Comparison of ENCODE assay signal across 1 cellular context in genomic region chr17:66799839-66800537, GRCh38.
TF ChIP-seq lines count a peak whose summit lies in the region.

No MANE protein-coding gene starts in this region.

TF ChIP-seq in SK-N-SH treated with all-trans-retinoic acid at 6 μM for 48 hours, 23 proteins besides CTCF, POLR2A, EP300 and RAD21 (continued from another document):
- TF ChIP-seq CSRNP3 (CRISPR knock-in tag; IDR thresholded peaks at IDR 0.05) = no peak
- no peak for TF ChIP-seq CSDC2 (CRISPR knock-in tag; IDR thresholded peaks at IDR 0.05)
- no peak for TF ChIP-seq ZNF565 (CRISPR knock-in tag; conservative IDR thresholded peaks at IDR 0.05; ENCODE audit: low read depth)
- no peak for TF ChIP-seq ZNF8 (CRISPR knock-in tag; IDR thresholded peaks at IDR 0.05)
- TF ChIP-seq ZFP3 (CRISPR knock-in tag; IDR thresholded peaks at IDR 0.05) = no peak
- no peak for TF ChIP-seq ESRRG (CRISPR knock-in tag; IDR thresholded peaks at IDR 0.05)
- TF ChIP-seq RARB (CRISPR knock-in tag; IDR thresholded peaks at IDR 0.05) = no peak
- no peak for TF ChIP-seq ZFP30 (CRISPR knock-in tag; IDR thresholded peaks at IDR 0.05)
- no peak for TF ChIP-seq CREB5 (CRISPR knock-in tag; IDR thresholded peaks at IDR 0.05; ENCODE audit: low read depth)
- TF ChIP-seq TCF4 (CRISPR knock-in tag; IDR thresholded peaks at IDR 0.05; ENCODE audit: borderline replicate concordance) = no peak
- TF ChIP-seq OSR1 (CRISPR knock-in tag; IDR thresholded peaks at IDR 0.05) = no peak
- no peak for TF ChIP-seq BACH2 (CRISPR knock-in tag; IDR thresholded peaks at IDR 0.05; ENCODE audit: borderline replicate concordance)
- no peak for TF ChIP-seq ZNF70 (CRISPR knock-in tag; IDR thresholded peaks at IDR 0.05)
- no peak for TF ChIP-seq ISL1 (CRISPR knock-in tag; IDR thresholded peaks at IDR 0.05)
